Comparison of ENCODE assay signal across 14 cellular contexts in genomic region chr10:102799691-102800435, GRCh38. TPM values are rescaled to one million over a fixed set of nuclear protein-coding genes. Genes with fewer than 3 reads are reported as not detected.
DNase-seq lines count a peak whose midpoint lies in the region; ATAC-seq, FAIRE-seq and TF ChIP-seq lines count a peak whose summit lies in the region.
"Had no signal": no experiment of that assay in that cellular context is flagged by ENCODE, and none has a peak within 500 bp of the region (broad histone marks: within the 10 kb centered on the region; RNA-seq: fewer than 3 reads in every experiment).

No MANE protein-coding gene starts in this region.

- peak overlapping the region in 1 of 2 donors; percentile 24 for H3K9ac ChIP-seq in liver (ENCODE audit: low read depth in 1 of 2, low read length in 2 of 2)
- H3K9ac ChIP-seq in HepG2 (ENCODE audit: insufficient read depth, low read depth, low read length) = no peak overlapping the region

- POLR2A ChIA-PET in HepG2 (lab: Yijun Ruan, JAX) = no interaction called here

- TF ChIP-seq RAD21 in liver (IDR thresholded peaks at IDR 0.05) = peak; percentile 31 to 37
- TF ChIP-seq RAD21 in HepG2 (CRISPR knock-in tag; IDR thresholded peaks at IDR 0.05) = no peak

- no peaks in the 10 kb centered on the region for H3K27me3 ChIP-seq in liver (ENCODE audit: control insufficient read depth in 4 of 4, insufficient read depth in 4 of 4, low read length in 3 of 4)
- no peaks in the 10 kb centered on the region for H3K27me3 ChIP-seq in HepG2 (ENCODE audit: control insufficient read depth in 1 of 2, insufficient read depth in 2 of 2, low read length in 2 of 2)
- H3K27me3 ChIP-seq in vagina = no peaks in the 10 kb centered on the region
- H3K27me3 ChIP-seq: ovary had no signal

- TF ChIP-seq CTCF in liver (IDR thresholded peaks at IDR 0.05; ENCODE audit: low read depth, low read length, missing input control) = peak; percentile 1
- no peak for TF ChIP-seq CTCF in HepG2 (CRISPR knock-in tag; IDR thresholded peaks at IDR 0.05)
- TF ChIP-seq CTCF in osteocyte (IDR thresholded peaks at IDR 0.05) = no peak
- no peak for TF ChIP-seq CTCF in vagina (IDR thresholded peaks at IDR 0.05)

- WGBS in liver = 54% methylated on average over 8 of the region's 8 CpGs
- 94% methylated on average over 8 of the region's 8 CpGs for WGBS in HepG2 (ENCODE audit: low lambda C conversion rate)

- peak overlapping the region; percentile 89 for H3K27ac Mint-ChIP-seq in osteocyte (ENCODE audit: unreplicated experiment)

- in situ Hi-C loops in HepG2 (cut with HindIII; ENCODE audit: extremely low pct_ligation_motif_present, low pct_unique_long_range_greater_than_20kb) = no loop called here

- peaks cover 29 to 61% (median 39%) of the 10 kb centered on the region in 4 donors for H3K4me1 ChIP-seq in liver (ENCODE audit: control insufficient read depth in 4 of 4, insufficient read depth in 4 of 4, low read length in 3 of 4)
- H3K4me1 ChIP-seq in HepG2 (ENCODE audit: insufficient read depth, low read length) = peaks cover 47% of the 10 kb centered on the region
- H3K4me1 ChIP-seq in vagina = peaks cover 86% of the 10 kb centered on the region

- H3K36me3 Mint-ChIP-seq in osteocyte (ENCODE audit: unreplicated experiment) = peaks cover 24% of the 10 kb centered on the region

- peaks cover 0 to 16% (median 10%) of the 10 kb centered on the region in 4 donors for H3K36me3 ChIP-seq in liver (ENCODE audit: control insufficient read depth in 4 of 4, insufficient read depth in 3 of 4, low read depth in 1 of 4, low read length in 3 of 4)
- H3K36me3 ChIP-seq in HepG2 (replicated peaks in 1 of 2; ENCODE audit: control insufficient read depth in 1 of 2, insufficient read depth in 2 of 2, low read length in 2 of 2) = peaks cover 5 to 7% of the 10 kb centered on the region in 2 experiments; a peak in 3 of 5 replicates
- H3K36me3 ChIP-seq in vagina = peaks cover 0 to 3% of the 10 kb centered on the region in 2 donors
- H3K36me3 ChIP-seq: ovary had no signal

- H3K27ac ChIP-seq in liver (ENCODE audit: low read depth in 1 of 2, low read length in 2 of 2) (peak overlapping the region; percentile 65 to 69), HepG2 (ENCODE audit: extremely low read length, insufficient read depth, low read length) (no peak overlapping the region), vagina (peak overlapping the region; percentile 82)

- H3K27me3 Mint-ChIP-seq in osteocyte (ENCODE audit: unreplicated experiment) = no peaks in the 10 kb centered on the region

- DNase-seq in HepG2 (ENCODE audit: low spot score) (no peak), left cardiac atrium (peak; percentile 74), osteocyte (ENCODE audit: extremely low spot score, unreplicated experiment) (no peak), vagina (ENCODE audit: extremely low spot score in 2 of 2) (no peak), NCI-H1105 (lab: John Stamatoyannopoulos, UW) (no peak), urothelium cell line (ENCODE audit: low spot score) (no peak)
- DNase-seq: activated naive CD4-positive, alpha-beta T cell treated with Interleukin-2 at 50 U/mL for 16 hours; EL; NCI-H2171 had no signal

- H3K9me3 ChIP-seq in liver (ENCODE audit: control insufficient read depth in 4 of 4, low read length in 3 of 4) = no peaks in the 10 kb centered on the region
- no peaks in the 10 kb centered on the region for H3K9me3 ChIP-seq in HepG2 (ENCODE audit: low read length)
- no peaks in the 10 kb centered on the region for H3K9me3 ChIP-seq in vagina
- H3K9me3 ChIP-seq: ovary had no signal

- TF ChIP-seq POLR2A in HepG2 (IDR thresholded peaks at IDR 0.05; ENCODE audit: insufficient read depth in 1 of 2, low read depth in 2 of 2, low read length in 2 of 2) = no peak
- TF ChIP-seq POLR2A in vagina (IDR thresholded peaks at IDR 0.05) = no peak
- no peak for TF ChIP-seq POLR2A in GM18505 (IDR thresholded peaks at IDR 0.05; ENCODE audit: borderline replicate concordance, extremely low read depth, insufficient read depth, insufficient read length)

- peak overlapping the region; percentile 10 for H3K4me3 Mint-ChIP-seq in osteocyte (ENCODE audit: unreplicated experiment)

- no peaks in the 10 kb centered on the region for H4K20me1 ChIP-seq in HepG2 (ENCODE audit: insufficient read depth, low read length)

- intact Hi-C loops in HepG2 (cut with micrococcal nuclease; ENCODE audit: unreplicated experiment) = no loop called here
- intact Hi-C loops in left cardiac atrium (cut with DNase I) = loop anchor here in 1 of 2 donors (5.0 kb wide), 1 partner anchor 33 kb away; no protein-coding TSS in a partner anchor
- intact Hi-C loops in vagina (cut with DNase I) = no loop called here

- peaks cover 4% of the 10 kb centered on the region for H3K9me3 Mint-ChIP-seq in osteocyte (ENCODE audit: unreplicated experiment)

- no peak overlapping the region for H3K4me2 ChIP-seq in HepG2 (ENCODE audit: low read depth, low read length)

- no peak for FAIRE-seq in HepG2 (lab: Jason Lieb, UNC)
- FAIRE-seq in urothelium cell line (lab: Jason Lieb, UNC) = no peak

- ATAC-seq in HepG2 (no peak), left cardiac atrium (peak in 1 of 2 donors; percentile 1), GM18505 (IDR thresholded peaks at IDR 0.05; ENCODE audit: unreplicated experiment) (no peak)

- H3K4me1 Mint-ChIP-seq in osteocyte (ENCODE audit: unreplicated experiment) = peaks cover 78% of the 10 kb centered on the region

- no peaks in the 10 kb centered on the region for H3K79me2 ChIP-seq in HepG2 (ENCODE audit: insufficient read depth, low read length)

- BruUV-seq in HepG2 (replicated peaks; lab: Mats Ljungman, UMichigan) = no TSS peak

- H2AFZ ChIP-seq in HepG2 (ENCODE audit: low read length) = no peak overlapping the region

- CTCF ChIA-PET in HepG2 (lab: Yijun Ruan, JAX; ENCODE audit: low intra/inter-chr PET ratio, low total read pairs) = no interaction called here

- TF ChIP-seq EP300 in HepG2 (IDR thresholded peaks at IDR 0.05; ENCODE audit: low read depth in 2 of 2, low read length in 2 of 2) = no peak
- no peak for TF ChIP-seq EP300 in HepG2 (CRISPR knock-in tag; IDR thresholded peaks at IDR 0.05; ENCODE audit: borderline replicate concordance)

- H3K4me3 ChIP-seq in liver (ENCODE audit: low read depth in 1 of 3, low read length in 3 of 3) = no peak overlapping the region
- no peak overlapping the region for H3K4me3 ChIP-seq in HepG2 (replicated peaks in 1 of 3; ENCODE audit: insufficient read depth in 1 of 3, low read depth in 2 of 3, low read length in 3 of 3)
- H3K4me3 ChIP-seq in vagina = no peak overlapping the region
- H3K4me3 ChIP-seq: ovary had no signal

RNA-seq across cellular contexts. Expression of gene CYP17A1, which starts 37.4 kb away (rescaled TPM):
- 1 to 10 TPM in 1 of 2 donors, not detected in 1; 1.0 TPM for total RNA-seq in liver
- polyA plus RNA-seq in liver = 10 to 100 TPM in 1 of 2 donors, under 1 TPM in 1; 0.16 to 13.1 TPM
- 0.13 and 0.14 TPM in 2 replicates for total RNA-seq in HepG2 (2016; rRNA removed; fragmentation: Illumina TruSeq; extraction: Trizol)
- total RNA-seq in HepG2 (2016; cell fraction: cytosol; rRNA removed; fragmentation: Illumina TruSeq; extraction: Trizol; ENCODE audit: low read depth) = 0.18 TPM in 1 of 2 replicates, not detected in the other
- total RNA-seq in HepG2 (2016; cell fraction: insoluble cytoplasmic fraction; rRNA removed; fragmentation: Illumina TruSeq; extraction: Trizol) = 0.15 TPM in 1 of 2 replicates, not detected in the other
- 0.14 TPM in 1 of 2 replicates, not detected in the other for total RNA-seq in HepG2 (2016; cell fraction: membrane; rRNA removed; fragmentation: Illumina TruSeq; extraction: Trizol)
- total RNA-seq in HepG2 (2016; cell fraction: nucleus; rRNA removed; fragmentation: Illumina TruSeq; extraction: Trizol) = not detected in 2 replicates
- polyA plus RNA-seq in HepG2 (2011; rRNA removed) = 1.1 and 3.5 TPM in 2 replicates
- 0.87 and 3.2 TPM in 2 replicates for polyA plus RNA-seq in HepG2 (2011; cell fraction: cytosol; rRNA removed)
- 0.51 and 2.0 TPM in 2 replicates for polyA plus RNA-seq in HepG2 (2011; cell fraction: nucleus; rRNA removed)
- 8.8 and 14.0 TPM in 2 replicates for polyA plus RNA-seq in HepG2 (2012)
- 0.08 and 0.10 TPM in 2 replicates for polyA plus RNA-seq in HepG2 (2016; cell fraction: cytosol; fragmentation: Illumina TruSeq; extraction: Trizol; ENCODE audit: low read depth)
- polyA plus RNA-seq in HepG2 (2016; cell fraction: insoluble cytoplasmic fraction; fragmentation: Illumina TruSeq; extraction: Trizol; ENCODE audit: low read depth) = 0.16 TPM in 1 of 2 replicates, not detected in the other
- 1.4 TPM in 1 of 2 replicates, not detected in the other for polyA plus RNA-seq in HepG2 (2016; cell fraction: membrane; fragmentation: Illumina TruSeq; extraction: Trizol; ENCODE audit: low read depth)
- polyA plus RNA-seq in HepG2 (2016; cell fraction: nucleus; fragmentation: Illumina TruSeq; extraction: Trizol; ENCODE audit: insufficient read depth, low read depth) = 0.57 TPM in 1 of 2 replicates, not detected in the other
- 1.7 TPM in 1 of 2 replicates, not detected in the other for polyA minus RNA-seq in HepG2 (2011; rRNA and poly(A)+ RNA removed; ENCODE audit: low replicate concordance)
- polyA minus RNA-seq in HepG2 (2011; cell fraction: cytosol; rRNA and poly(A)+ RNA removed) = 0.44 and 2.8 TPM in 2 replicates
- 0.39 and 1.5 TPM in 2 replicates for polyA minus RNA-seq in HepG2 (2011; cell fraction: nucleus; rRNA and poly(A)+ RNA removed)
- total RNA-seq in left cardiac atrium = not detected
- total RNA-seq in osteocyte = not detected in 2 replicates
- 43.2 TPM for total RNA-seq in vagina
- total RNA-seq: LHCN-M2, RPMI7951 had no signal

RNA-seq across cellular contexts. Expression of gene BORCS7, which starts 54.2 kb away (rescaled TPM):
- total RNA-seq in liver (10 to 100 TPM; 30.0 to 30.6 TPM), HepG2 (2016; rRNA removed; fragmentation: Illumina TruSeq; extraction: Trizol) (23.8 and 28.8 TPM in 2 replicates), left cardiac atrium (10 to 100 TPM; 12.0 to 19.8 TPM), osteocyte (22.6 and 24.5 TPM in 2 replicates), vagina (36.6 TPM)
- polyA plus RNA-seq in liver (10 to 100 TPM; 30.5 to 55.0 TPM), HepG2 (2011; rRNA removed) (29.4 and 33.6 TPM in 2 replicates)
- 3.8 and 4.1 TPM in 2 replicates for total RNA-seq in HepG2 (2016; cell fraction: cytosol; rRNA removed; fragmentation: Illumina TruSeq; extraction: Trizol; ENCODE audit: low read depth)
- 23.3 and 33.1 TPM in 2 replicates for total RNA-seq in HepG2 (2016; cell fraction: insoluble cytoplasmic fraction; rRNA removed; fragmentation: Illumina TruSeq; extraction: Trizol)
- 10.2 and 12.8 TPM in 2 replicates for total RNA-seq in HepG2 (2016; cell fraction: membrane; rRNA removed; fragmentation: Illumina TruSeq; extraction: Trizol)
- 12.8 and 13.6 TPM in 2 replicates for total RNA-seq in HepG2 (2016; cell fraction: nucleus; rRNA removed; fragmentation: Illumina TruSeq; extraction: Trizol)
- 28.0 and 35.3 TPM in 2 replicates for polyA plus RNA-seq in HepG2 (2011; cell fraction: cytosol; rRNA removed)
- polyA plus RNA-seq in HepG2 (2011; cell fraction: nucleus; rRNA removed) = 12.6 and 16.4 TPM in 2 replicates
- polyA plus RNA-seq in HepG2 (2012) = 27.9 and 31.1 TPM in 2 replicates
- 5.4 and 5.8 TPM in 2 replicates for polyA plus RNA-seq in HepG2 (2016; cell fraction: cytosol; fragmentation: Illumina TruSeq; extraction: Trizol; ENCODE audit: low read depth)
- 32.6 and 40.5 TPM in 2 replicates for polyA plus RNA-seq in HepG2 (2016; cell fraction: insoluble cytoplasmic fraction; fragmentation: Illumina TruSeq; extraction: Trizol; ENCODE audit: low read depth)
- polyA plus RNA-seq in HepG2 (2016; cell fraction: membrane; fragmentation: Illumina TruSeq; extraction: Trizol; ENCODE audit: low read depth) = 10.3 and 13.0 TPM in 2 replicates
- polyA plus RNA-seq in HepG2 (2016; cell fraction: nucleus; fragmentation: Illumina TruSeq; extraction: Trizol; ENCODE audit: insufficient read depth, low read depth) = 19.0 and 22.2 TPM in 2 replicates
- polyA minus RNA-seq in HepG2 (2011; rRNA and poly(A)+ RNA removed; ENCODE audit: low replicate concordance) = 9.9 and 17.1 TPM in 2 replicates
- 7.5 and 8.2 TPM in 2 replicates for polyA minus RNA-seq in HepG2 (2011; cell fraction: cytosol; rRNA and poly(A)+ RNA removed)
- 26.7 and 33.2 TPM in 2 replicates for polyA minus RNA-seq in HepG2 (2011; cell fraction: nucleus; rRNA and poly(A)+ RNA removed)

RNA-seq across cellular contexts. Expression of gene WBP1L, which starts 56.1 kb away (rescaled TPM):
- total RNA-seq in liver (10 to 100 TPM; 25.3 to 43.6 TPM), HepG2 (2016; rRNA removed; fragmentation: Illumina TruSeq; extraction: Trizol) (8.3 and 11.6 TPM in 2 replicates), left cardiac atrium (10 to 100 TPM; 30.6 to 41.1 TPM), osteocyte (66.7 and 68.7 TPM in 2 replicates), vagina (80.8 TPM)
- polyA plus RNA-seq in liver (10 to 100 TPM; 12.3 to 29.9 TPM), HepG2 (2011; rRNA removed) (12.3 and 14.9 TPM in 2 replicates)
- 4.0 and 4.2 TPM in 2 replicates for total RNA-seq in HepG2 (2016; cell fraction: cytosol; rRNA removed; fragmentation: Illumina TruSeq; extraction: Trizol; ENCODE audit: low read depth)
- total RNA-seq in HepG2 (2016; cell fraction: insoluble cytoplasmic fraction; rRNA removed; fragmentation: Illumina TruSeq; extraction: Trizol) = 8.5 and 10.6 TPM in 2 replicates
- total RNA-seq in HepG2 (2016; cell fraction: membrane; rRNA removed; fragmentation: Illumina TruSeq; extraction: Trizol) = 15.7 and 18.8 TPM in 2 replicates
- 6.4 and 7.2 TPM in 2 replicates for total RNA-seq in HepG2 (2016; cell fraction: nucleus; rRNA removed; fragmentation: Illumina TruSeq; extraction: Trizol)
- polyA plus RNA-seq in HepG2 (2011; cell fraction: cytosol; rRNA removed) = 18.7 and 19.4 TPM in 2 replicates
- polyA plus RNA-seq in HepG2 (2011; cell fraction: nucleus; rRNA removed) = 8.0 and 9.0 TPM in 2 replicates
- 11.9 and 14.7 TPM in 2 replicates for polyA plus RNA-seq in HepG2 (2012)
- polyA plus RNA-seq in HepG2 (2016; cell fraction: cytosol; fragmentation: Illumina TruSeq; extraction: Trizol; ENCODE audit: low read depth) = 2.6 and 2.8 TPM in 2 replicates
- 10.0 and 11.7 TPM in 2 replicates for polyA plus RNA-seq in HepG2 (2016; cell fraction: insoluble cytoplasmic fraction; fragmentation: Illumina TruSeq; extraction: Trizol; ENCODE audit: low read depth)
- 10.4 and 14.8 TPM in 2 replicates for polyA plus RNA-seq in HepG2 (2016; cell fraction: membrane; fragmentation: Illumina TruSeq; extraction: Trizol; ENCODE audit: low read depth)
- 9.0 and 9.1 TPM in 2 replicates for polyA plus RNA-seq in HepG2 (2016; cell fraction: nucleus; fragmentation: Illumina TruSeq; extraction: Trizol; ENCODE audit: insufficient read depth, low read depth)
- 33.2 and 39.2 TPM in 2 replicates for polyA minus RNA-seq in HepG2 (2011; rRNA and poly(A)+ RNA removed; ENCODE audit: low replicate concordance)
- 12.8 and 18.7 TPM in 2 replicates for polyA minus RNA-seq in HepG2 (2011; cell fraction: cytosol; rRNA and poly(A)+ RNA removed)
- 6.4 and 8.5 TPM in 2 replicates for polyA minus RNA-seq in HepG2 (2011; cell fraction: nucleus; rRNA and poly(A)+ RNA removed)

Comparison
In these comparisons a context has a peak if more than half of its experiments do, and no peak if none do; other contexts are left out.
1. RNA of gene CYP17A1, which starts 37.4 kb away (total RNA-seq): 43.2 TPM in vagina (single experiment); 1.0 TPM in liver, 0.13 to 0.18 TPM in HepG2, not detected in osteocyte and not detected in left cardiac atrium; every median in the first group is over 10 times any median in the second.